Comparison of ENCODE assay signal across 10 cellular contexts in genomic region chr11:104798794-104799193, GRCh38.
DNase-seq lines count a peak whose midpoint lies in the region; ATAC-seq and TF ChIP-seq lines count a peak whose summit lies in the region.
"Had no signal": no experiment of that assay in that cellular context is flagged by ENCODE, and none has a peak within 500 bp of the region (broad histone marks: within the 10 kb centered on the region; RNA-seq: fewer than 3 reads in every experiment).

No MANE protein-coding gene starts in this region.

- peak overlapping the region; percentile 72 for H3K4me3 Mint-ChIP-seq in activated naive CD4-positive, alpha-beta T cell treated with anti-CD3 and anti-CD28 coated beads, Interleukin-2, amount 10 ng/mL, durations not matched to agents 7 days and 5 days

- H3K27me3 Mint-ChIP-seq in activated naive CD4-positive, alpha-beta T cell treated with anti-CD3 and anti-CD28 coated beads, Interleukin-2, amount 10 ng/mL, durations not matched to agents 7 days and 5 days: no peaks in the 10 kb centered on the region

- H3K4me1 ChIP-seq in thoracic aorta (ENCODE audit: control insufficient read depth in 1 of 2, low read depth in 2 of 2): no peaks in the 10 kb centered on the region

- no peak for TF ChIP-seq CTCF in thoracic aorta (IDR thresholded peaks at IDR 0.05)

- CTCF ChIA-PET in activated naive CD4-positive, alpha-beta T cell treated with anti-CD3 and anti-CD28 coated beads, Interleukin-2, amount 10 ng/mL, durations not matched to agents 7 days and 5 days (lab: Charles Lee): interaction anchor here (1.0 kb wide), 1 partner anchor 190 kb away, joined by 4 read pairs; no protein-coding TSS in a partner anchor

- no peak for DNase-seq in activated naive CD4-positive, alpha-beta T cell treated with anti-CD3 and anti-CD28 coated beads, Interleukin-2, amount 10 ng/mL, durations not matched to agents 7 days and 5 days
- DNase-seq in activated naive CD4-positive, alpha-beta T cell treated with Interleukin-2 at 50 U/mL for 16 hours: no peak
- DNase-seq in activated naive CD4-positive, alpha-beta T cell treated with anti-CD3 and anti-CD28 coated beads, Interleukin-2, amount 50 U/mL, for 72 hours (ENCODE audit: low spot score in 2 of 2): no peak
- DNase-seq in thoracic aorta (ENCODE audit: low spot score) (no peak), HK-2 (ENCODE audit: unreplicated experiment) (no peak), NCI-H1092 (lab: John Stamatoyannopoulos, UW) (no peak)
- DNase-seq in stimulated activated CD4-positive, alpha-beta T cell treated with anti-CD3 and anti-CD28 coated beads, Interleukin-2, amount 100 ng/mL, for 24 hours: no peak
- DNase-seq: SIG-M5 had no signal

- H3K27me3 ChIP-seq in thoracic aorta (replicated peaks; ENCODE audit: insufficient read depth): no peaks in the 10 kb centered on the region

- peaks cover 19% of the 10 kb centered on the region for H3K9me3 Mint-ChIP-seq in activated naive CD4-positive, alpha-beta T cell treated with anti-CD3 and anti-CD28 coated beads, Interleukin-2, amount 10 ng/mL, durations not matched to agents 7 days and 5 days
- peaks cover 0 to 8% of the 10 kb centered on the region in 2 donors for H3K9me3 Mint-ChIP-seq in activated naive CD4-positive, alpha-beta T cell treated with anti-CD3 and anti-CD28 coated beads, Interleukin-2, amount 50 U/mL, for 72 hours

- peaks cover 20% of the 10 kb centered on the region for H3K36me3 Mint-ChIP-seq in activated naive CD4-positive, alpha-beta T cell treated with anti-CD3 and anti-CD28 coated beads, Interleukin-2, amount 10 ng/mL, durations not matched to agents 7 days and 5 days
- peaks cover 15 to 18% of the 10 kb centered on the region in 2 donors for H3K36me3 Mint-ChIP-seq in activated naive CD4-positive, alpha-beta T cell treated with anti-CD3 and anti-CD28 coated beads, Interleukin-2, amount 50 U/mL, for 72 hours

- peaks cover 34% of the 10 kb centered on the region for H3K4me1 Mint-ChIP-seq in activated naive CD4-positive, alpha-beta T cell treated with anti-CD3 and anti-CD28 coated beads, Interleukin-2, amount 10 ng/mL, durations not matched to agents 7 days and 5 days

- no peaks in the 10 kb centered on the region for H3K9me3 ChIP-seq in thoracic aorta

- ATAC-seq in HG03103 (IDR thresholded peaks at IDR 0.05; ENCODE audit: low read depth, unreplicated experiment) (peak; percentile 49), thoracic aorta (ENCODE audit: insufficient number of reproducible peaks, low FRiP score, low read depth) (no peak)
- ATAC-seq in activated naive CD4-positive, alpha-beta T cell treated with anti-CD3 and anti-CD28 coated beads, Interleukin-2, amount 50 U/mL, for 72 hours: peak in 1 of 2 donors; percentile 11

- H3K36me3 ChIP-seq in thoracic aorta: no peaks in the 10 kb centered on the region

- peak overlapping the region; percentile 93 for H3K27ac Mint-ChIP-seq in activated naive CD4-positive, alpha-beta T cell treated with anti-CD3 and anti-CD28 coated beads, Interleukin-2, amount 10 ng/mL, durations not matched to agents 7 days and 5 days
- peak overlapping the region; percentile 88 to 89 for H3K27ac Mint-ChIP-seq in activated naive CD4-positive, alpha-beta T cell treated with anti-CD3 and anti-CD28 coated beads, Interleukin-2, amount 50 U/mL, for 72 hours

- peak overlapping the region; percentile 51 for H3K4me3 ChIP-seq in thoracic aorta
- H3K4me3 ChIP-seq: lung had no signal

- H3K27ac ChIP-seq in thoracic aorta: no peak overlapping the region
